Comparison of ENCODE assay signal across 27 cellular contexts in the genomic region with DNA sequence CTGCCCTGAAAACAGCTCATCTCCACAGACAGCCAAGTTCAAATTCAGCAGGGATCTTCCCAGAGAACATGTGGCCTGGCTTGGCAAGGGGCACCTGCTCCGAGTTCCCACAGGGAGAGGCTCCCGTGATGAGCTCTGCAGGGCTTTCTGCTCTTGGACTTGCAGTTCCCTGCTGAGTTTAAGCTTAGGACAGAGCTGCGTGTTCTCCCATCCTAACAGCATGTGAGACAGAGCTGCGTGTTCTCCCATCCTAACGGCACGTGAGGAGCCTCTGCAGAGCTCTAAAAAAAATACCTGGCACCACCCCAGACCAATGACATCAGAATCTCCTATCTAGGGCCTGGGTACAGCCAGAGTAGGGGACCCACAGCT.
"Had no signal": no experiment of that assay in that cellular context is flagged by ENCODE, and none has a peak within 500 bp of the region (broad histone marks: within the 10 kb centered on the region; RNA-seq: fewer than 3 reads in every experiment).

No MANE protein-coding gene starts in this region.

- H3K4me3 Mint-ChIP-seq: endodermal cell; natural killer cell; neural crest cell; stimulated activated memory B cell treated with anti-CD40 and anti-IgM and Interleukin-4, amounts not matched to agents 10 μg/mL and 1 μg/mL and 100 μg/mL, for 72 hours had no signal

- H3K9me3 Mint-ChIP-seq: endodermal cell; natural killer cell; stimulated activated memory B cell treated with anti-CD40 and anti-IgM and Interleukin-4, amounts not matched to agents 10 μg/mL and 1 μg/mL and 100 μg/mL, for 72 hours had no signal

- H3K4me1 ChIP-seq: gastrocnemius medialis, left lung, lower lobe of right lung, parathyroid adenoma, sigmoid colon, testis, tibial artery, upper lobe of left lung had no signal

- ATAC-seq: esophagus mucosa; gastrocnemius medialis; left lung; lower lobe of right lung; natural killer cell; stimulated activated memory B cell treated with anti-CD40 and anti-IgM and Interleukin-4, amounts not matched to agents 10 μg/mL and 1 μg/mL and 100 μg/mL, for 72 hours; stimulated activated naive CD8-positive, alpha-beta T cell treated with anti-CD3 and anti-CD28 coated beads, Interleukin-15, Interleukin-2, amounts not matched to agents 100 U/mL and 50 U/mL, for 24 hours had no signal

- FAIRE-seq: colon, kidney, urothelium cell line had no signal

- H3K79me2 ChIP-seq: hepatocyte, parathyroid adenoma had no signal

- H2AFZ ChIP-seq: hepatocyte, parathyroid adenoma had no signal

- H3K27ac ChIP-seq: dorsolateral prefrontal cortex, epithelial cell of prostate, gastrocnemius medialis, hepatocyte, left lung, lower lobe of right lung, neutrophil, parathyroid adenoma, sigmoid colon, testis, tibial artery, upper lobe of left lung had no signal

- H3K27ac Mint-ChIP-seq: endodermal cell; natural killer cell; progenitor cell of endocrine pancreas; stimulated activated memory B cell treated with anti-CD40 and anti-IgM and Interleukin-4, amounts not matched to agents 10 μg/mL and 1 μg/mL and 100 μg/mL, for 72 hours had no signal

- H3K27me3 ChIP-seq: dorsolateral prefrontal cortex, gastrocnemius medialis, hepatocyte, left lung, neutrophil, testis, upper lobe of left lung had no signal

- H3K4me3 ChIP-seq: dorsolateral prefrontal cortex, gastrocnemius medialis, hepatocyte, left lung, lower lobe of right lung, sigmoid colon, testis, tibial artery, upper lobe of left lung had no signal

- H3K9ac ChIP-seq: parathyroid adenoma had no signal

- DNase-seq: dorsolateral prefrontal cortex; effector CD4-positive, alpha-beta T cell; endodermal cell; foreskin fibroblast; gastrocnemius medialis; kidney; left lung; lower lobe of right lung; natural killer cell; sigmoid colon; stimulated activated CD4-positive, alpha-beta T cell treated with anti-CD3 and anti-CD28 coated beads, Interleukin-2, amount 100 ng/mL, for 24 hours; stimulated activated CD4-positive, alpha-beta T cell treated with anti-CD3 and anti-CD28 coated beads, Interleukin-4, amount 100 ng/mL, for 24 hours; stimulated activated naive CD8-positive, alpha-beta T cell treated with anti-CD3 and anti-CD28 coated beads, Interleukin-15, Interleukin-2, amounts not matched to agents 100 U/mL and 50 U/mL, for 24 hours; substantia nigra; testis; tibial artery; upper lobe of left lung had no signal

- H3K4me2 ChIP-seq: hepatocyte had no signal

- H3K36me3 Mint-ChIP-seq: natural killer cell; stimulated activated memory B cell treated with anti-CD40 and anti-IgM and Interleukin-4, amounts not matched to agents 10 μg/mL and 1 μg/mL and 100 μg/mL, for 72 hours had no signal

- H3K4me1 Mint-ChIP-seq: endodermal cell; natural killer cell; neural crest cell; stimulated activated memory B cell treated with anti-CD40 and anti-IgM and Interleukin-4, amounts not matched to agents 10 μg/mL and 1 μg/mL and 100 μg/mL, for 72 hours had no signal

- H3K9me3 ChIP-seq: gastrocnemius medialis, left lung, lower lobe of right lung, neutrophil, sigmoid colon, testis, tibial artery, upper lobe of left lung had no signal

- H3K36me3 ChIP-seq: gastrocnemius medialis, left lung, lower lobe of right lung, neutrophil, sigmoid colon, tibial artery, upper lobe of left lung had no signal
